In genomic region chr3:14431556-14431927, GRCh38 we compare ENCODE assay signal across 9 cellular contexts. TPM values are rescaled to one million over a fixed set of nuclear protein-coding genes. Genes with fewer than 3 reads are reported as not detected.
DNase-seq lines count a peak whose midpoint lies in the region; ATAC-seq, FAIRE-seq and TF ChIP-seq lines count a peak whose summit lies in the region.
"Had no signal": no experiment of that assay in that cellular context is flagged by ENCODE, and none has a peak within 500 bp of the region (broad histone marks: within the 10 kb centered on the region; RNA-seq: fewer than 3 reads in every experiment).

No MANE protein-coding gene starts in this region.

- H3K79me2 ChIP-seq in SU-DHL-6 (ENCODE audit: insufficient read depth, low read length), result peaks cover 65% of the 10 kb centered on the region

- H3F3A ChIP-seq in SU-DHL-6 (ENCODE audit: insufficient read depth), result peaks cover 53% of the 10 kb centered on the region

- CTCF ChIA-PET in activated naive CD4-positive, alpha-beta T cell treated with anti-CD3 and anti-CD28 coated beads for 36 hours (lab: Charles Lee), result interaction anchor here (0.7 to 5.3 kb wide), 6 partner anchors 8 to 170 kb away, joined by 3 to 34 read pairs (median 3); partner anchors contain the start of gene SLC6A6

- intact Hi-C loops in activated naive CD4-positive, alpha-beta T cell treated with anti-CD3 and anti-CD28 coated beads for 36 hours (cut with micrococcal nuclease), result loop anchor here (5.0 kb wide), 1 partner anchor 1419 kb away; no protein-coding TSS in a partner anchor

- H3K9me2 ChIP-seq in SU-DHL-6 (replicated peaks; ENCODE audit: insufficient read depth, low read length), result no peaks in the 10 kb centered on the region

- H3K9ac ChIP-seq in SU-DHL-6 (ENCODE audit: low read length) (peak overlapping the region; percentile 53), subcutaneous abdominal adipose tissue (ENCODE audit: low read length in 5 of 5) (peak overlapping the region in 2 of 5 donors; percentile 28 to 48)

- no peak for TF ChIP-seq POLR2A in H54 (IDR thresholded peaks at IDR 0.05; ENCODE audit: low read depth, low read length)

- no peaks in the 10 kb centered on the region for H3K9me3 Mint-ChIP-seq in activated naive CD4-positive, alpha-beta T cell treated with anti-CD3 and anti-CD28 coated beads for 36 hours

- H3K4me3 ChIP-seq in SU-DHL-6 (ENCODE audit: insufficient read depth, low read length, poor library complexity, severe bottlenecking) (peak overlapping the region; percentile 23), fibroblast of villous mesenchyme (ENCODE audit: low read depth, low read length) (no peak overlapping the region), subcutaneous abdominal adipose tissue (ENCODE audit: low read depth in 1 of 5, low read length in 5 of 5) (no peak overlapping the region)
- H3K4me3 ChIP-seq: body of pancreas had no signal

- peaks cover 9 to 84% (median 65%) of the 10 kb centered on the region in 5 donors for H3K4me1 ChIP-seq in subcutaneous abdominal adipose tissue (ENCODE audit: control insufficient read depth in 5 of 5, insufficient read depth in 5 of 5, low read length in 5 of 5)

- H3K27ac ChIP-seq in SU-DHL-6 (ENCODE audit: low read depth, low read length), result peak overlapping the region; percentile 92
- peak overlapping the region; percentile 72 for H3K27ac ChIP-seq in subcutaneous abdominal adipose tissue (ENCODE audit: low read depth, low read length)

- H3K4me2 ChIP-seq in SU-DHL-6 (ENCODE audit: low read depth, low read length, poor library complexity, severe bottlenecking), result peak overlapping the region; percentile 63

- H3K9me3 ChIP-seq in SU-DHL-6 (ENCODE audit: insufficient read depth, low read length) (no peaks in the 10 kb centered on the region), subcutaneous abdominal adipose tissue (ENCODE audit: control insufficient read depth in 5 of 5, low read length in 5 of 5) (no peaks in the 10 kb centered on the region)
- H3K9me3 ChIP-seq: body of pancreas had no signal

- H3K27me3 ChIP-seq in SU-DHL-6 (ENCODE audit: low read length) (no peaks in the 10 kb centered on the region), subcutaneous abdominal adipose tissue (ENCODE audit: control insufficient read depth in 5 of 5, insufficient read depth in 4 of 5, low read length in 5 of 5) (no peaks in the 10 kb centered on the region)
- H3K27me3 ChIP-seq: body of pancreas had no signal

- no peaks in the 10 kb centered on the region for H3K27me3 Mint-ChIP-seq in activated naive CD4-positive, alpha-beta T cell treated with anti-CD3 and anti-CD28 coated beads for 36 hours (ENCODE audit: low read depth)

- no peaks in the 10 kb centered on the region for H4K20me1 ChIP-seq in SU-DHL-6 (ENCODE audit: low read depth, low read length)

- peak; percentile 28 for ATAC-seq in HG02970 (IDR thresholded peaks at IDR 0.05; ENCODE audit: low FRiP score, unreplicated experiment)

- peak; percentile 51 for TF ChIP-seq CTCF in SU-DHL-6 (IDR thresholded peaks at IDR 0.05; ENCODE audit: insufficient read depth, low read length, poor library complexity, severe bottlenecking)
- TF ChIP-seq CTCF in fibroblast of villous mesenchyme (IDR thresholded peaks at IDR 0.05; ENCODE audit: insufficient read depth, low read depth, low read length), result peak; percentile 7

- FAIRE-seq in H54 (lab: Jason Lieb, UNC), result no peak

- H3K36me3 ChIP-seq in SU-DHL-6 (ENCODE audit: low read length) (no peaks in the 10 kb centered on the region), subcutaneous abdominal adipose tissue (ENCODE audit: control insufficient read depth in 5 of 5, insufficient read depth in 5 of 5, low read length in 5 of 5) (no peaks in the 10 kb centered on the region)

- H2AFZ ChIP-seq in SU-DHL-6 (ENCODE audit: low read depth, low read length, severe bottlenecking), result no peak overlapping the region

- no peak for DNase-seq in activated naive CD4-positive, alpha-beta T cell treated with anti-CD3 and anti-CD28 coated beads for 36 hours
- DNase-seq in activated naive CD4-positive, alpha-beta T cell (lab: John Stamatoyannopoulos, UW), result no peak
- DNase-seq in fibroblast of villous mesenchyme (ENCODE audit: low read depth) (no peak), ureter (ENCODE audit: low spot score) (no peak), H54 (ENCODE audit: insufficient read length, low spot score) (no peak)

- H3K4me3 Mint-ChIP-seq in activated naive CD4-positive, alpha-beta T cell treated with anti-CD3 and anti-CD28 coated beads for 36 hours, result peak overlapping the region; percentile 66

- peak overlapping the region; percentile 94 for H3K27ac Mint-ChIP-seq in activated naive CD4-positive, alpha-beta T cell treated with anti-CD3 and anti-CD28 coated beads for 36 hours

- peaks cover 80% of the 10 kb centered on the region for H3K4me1 Mint-ChIP-seq in activated naive CD4-positive, alpha-beta T cell treated with anti-CD3 and anti-CD28 coated beads for 36 hours (ENCODE audit: low read depth)

- H3K36me3 Mint-ChIP-seq in activated naive CD4-positive, alpha-beta T cell treated with anti-CD3 and anti-CD28 coated beads for 36 hours (ENCODE audit: low read depth), result peaks cover 4% of the 10 kb centered on the region

RNA-seq across cellular contexts. Expression of gene SLC6A6, which starts 29.1 kb away (rescaled TPM):
- 10 to 100 TPM; 32.2 to 36.9 TPM for total RNA-seq in activated naive CD4-positive, alpha-beta T cell treated with anti-CD3 and anti-CD28 coated beads for 36 hours
- total RNA-seq in fibroblast of villous mesenchyme, result 33.2 and 36.1 TPM in 2 replicates
- 19.4 TPM for total RNA-seq in ureter
